Comparison of ENCODE assay signal across 1 cellular context in the genomic region with DNA sequence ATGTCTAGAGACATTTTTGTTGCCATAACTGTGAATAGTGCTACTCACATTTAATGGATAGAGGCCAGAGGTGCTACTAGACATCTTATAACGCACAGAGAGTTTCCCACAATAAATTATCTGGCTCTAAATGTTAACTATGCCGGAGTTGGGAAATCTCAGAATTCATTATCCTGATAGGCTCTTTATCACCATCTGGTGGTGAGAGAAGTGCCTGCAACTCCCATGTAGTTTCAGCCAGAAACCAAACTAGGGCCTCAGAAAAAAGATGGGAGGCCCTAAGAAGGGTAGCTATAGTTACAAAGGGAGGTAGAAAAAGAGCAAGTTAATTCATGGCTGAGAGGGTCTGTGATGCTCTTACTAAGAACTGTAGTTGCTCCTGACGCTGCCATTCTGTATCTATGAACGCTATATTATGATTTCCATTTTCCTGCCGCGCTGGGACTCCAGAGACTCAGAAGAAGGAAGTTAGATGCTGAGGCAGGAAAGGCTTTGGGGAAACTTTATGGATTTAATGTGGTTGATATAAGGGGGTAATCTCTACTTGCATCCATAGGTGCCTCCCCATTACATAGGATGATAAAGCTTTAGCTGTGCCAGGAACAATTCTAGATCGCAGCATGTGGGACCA.
TF ChIP-seq lines count a peak whose summit lies in the region.

No MANE protein-coding gene starts in this region.

TF ChIP-seq in endothelial cell of umbilical vein, 7 proteins besides CTCF, POLR2A, EP300 and RAD21:
- TF ChIP-seq EZH2 (IDR thresholded peaks at IDR 0.05; ENCODE audit: borderline replicate concordance, low read depth, low read length, severe bottlenecking) (no peak), JUN (IDR thresholded peaks at IDR 0.05; ENCODE audit: borderline replicate concordance, insufficient read depth, insufficient read length, low read depth) (no peak), POLR2AphosphoS5 (IDR thresholded peaks at IDR 0.05; ENCODE audit: insufficient read depth, low read depth, low read length) (no peak), MYC (IDR thresholded peaks at IDR 0.05; ENCODE audit: low read depth, low read length) (no peak), GATA2 (IDR thresholded peaks at IDR 0.05; ENCODE audit: insufficient read depth, insufficient read length, low read depth, low read length) (no peak), FOS (IDR thresholded peaks at IDR 0.05; ENCODE audit: borderline replicate concordance, insufficient read depth, low read length) (no peak)
- TF ChIP-seq, protein P1, sequence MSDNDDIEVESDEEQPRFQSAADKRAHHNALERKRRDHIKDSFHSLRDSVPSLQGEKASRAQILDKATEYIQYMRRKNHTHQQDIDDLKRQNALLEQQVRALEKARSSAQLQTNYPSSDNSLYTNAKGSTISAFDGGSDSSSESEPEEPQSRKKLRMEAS (IDR thresholded peaks at IDR 0.05; ENCODE audit: insufficient read depth, insufficient read length): no peak
